Comparison of ENCODE assay signal across 1 cellular context in genomic region chr1:234848972-234849641, GRCh38.
TF ChIP-seq lines count a peak whose summit lies in the region.

No MANE protein-coding gene starts in this region.

TF ChIP-seq in K562, 482 proteins besides CTCF, POLR2A, EP300 and RAD21 (continued from another document and continues in another):
- TF ChIP-seq ZNF512 (tag; IDR thresholded peaks at IDR 0.05) = no peak
- TF ChIP-seq HNRNPH1 (optimal IDR thresholded peaks at IDR 0.05; ENCODE audit: low read depth, low read length) = no peak
- no peak for TF ChIP-seq NCOA6 (IDR thresholded peaks at IDR 0.05)
- 0 out of 2 replicates have a peak, but pooled peaks have one; percentile 41 for TF ChIP-seq NFRKB (IDR thresholded peaks at IDR 0.05; ENCODE audit: low read depth)
- TF ChIP-seq ZNF146 (CRISPR knock-in tag; IDR thresholded peaks at IDR 0.05; ENCODE audit: unreplicated experiment) = no peak
- TF ChIP-seq CHD1 (IDR thresholded peaks at IDR 0.05; ENCODE audit: low read length) = no peak
- TF ChIP-seq NR2C1 (IDR thresholded peaks at IDR 0.05) = no peak
- TF ChIP-seq NR2C1 (tag; IDR thresholded peaks at IDR 0.05) = no peak; the same call in 1 of the 2 replicates
- no peak for TF ChIP-seq GTF2A2 (tag; IDR thresholded peaks at IDR 0.05)
- no peak for TF ChIP-seq ZBTB34 (CRISPR knock-in tag; IDR thresholded peaks at IDR 0.05)
- TF ChIP-seq STAG1 (CRISPR knock-in tag; IDR thresholded peaks at IDR 0.05; ENCODE audit: borderline replicate concordance) = no peak
- no peak for TF ChIP-seq SETDB1 (IDR thresholded peaks at IDR 0.05; ENCODE audit: low read length)
- TF ChIP-seq SIN3B (IDR thresholded peaks at IDR 0.05; ENCODE audit: low read depth) = no peak
- TF ChIP-seq EP400 (IDR thresholded peaks at IDR 0.05) = 0 out of 2 replicates have a peak, but pooled peaks have one; percentile 27
- TF ChIP-seq OTX1 (CRISPR knock-in tag; IDR thresholded peaks at IDR 0.05) = 0 out of 2 replicates have a peak, but pooled peaks have one; percentile 10
- TF ChIP-seq PTTG1 (tag; IDR thresholded peaks at IDR 0.05; ENCODE audit: low read depth) = no peak; the same call in 1 of the 2 replicates
- no peak for TF ChIP-seq XRCC3 (IDR thresholded peaks at IDR 0.05)
- TF ChIP-seq ARHGAP35 (IDR thresholded peaks at IDR 0.05; ENCODE audit: partially characterized antibody) = no peak
- TF ChIP-seq ATF7 (IDR thresholded peaks at IDR 0.05) = peak; percentile 47
- TF ChIP-seq MTA3 (IDR thresholded peaks at IDR 0.05; ENCODE audit: borderline replicate concordance) = 0 out of 2 replicates have a peak, but pooled peaks have one; percentile 50
- TF ChIP-seq XRCC5 (IDR thresholded peaks at IDR 0.05; ENCODE audit: low read depth, low read length) = no peak
- no peak for TF ChIP-seq ASH1L (IDR thresholded peaks at IDR 0.05; ENCODE audit: borderline replicate concordance, low read depth, partially characterized antibody)
- TF ChIP-seq FOSL1 (tag; conservative IDR thresholded peaks at IDR 0.05) = 0 out of 2 replicates have a peak, but pooled peaks have one; percentile 2
- no peak for TF ChIP-seq SMAD3 (CRISPR knock-in tag; conservative IDR thresholded peaks at IDR 0.05)
- TF ChIP-seq ZNF76 (CRISPR knock-in tag; IDR thresholded peaks at IDR 0.05; ENCODE audit: borderline replicate concordance) = no peak
- 0 out of 2 replicates have a peak, but pooled peaks have one; percentile 3 for TF ChIP-seq MECOM (CRISPR knock-in tag; IDR thresholded peaks at IDR 0.05)
- TF ChIP-seq ZBTB40 (IDR thresholded peaks at IDR 0.05) = 0 out of 2 replicates have a peak, but pooled peaks have one; percentile 26
- TF ChIP-seq ZBTB40 (CRISPR knock-in tag; IDR thresholded peaks at IDR 0.05) = no peak
- TF ChIP-seq PYGO2 (tag; IDR thresholded peaks at IDR 0.05) = no peak
- no peak for TF ChIP-seq MYBL2 (IDR thresholded peaks at IDR 0.05; ENCODE audit: low read depth)
- no peak for TF ChIP-seq MYBL2 (CRISPR knock-in tag; IDR thresholded peaks at IDR 0.05; ENCODE audit: borderline replicate concordance)
- no peak for TF ChIP-seq HMGXB4 (CRISPR knock-in tag; IDR thresholded peaks at IDR 0.05)
- no peak for TF ChIP-seq MAZ (CRISPR knock-in tag; conservative IDR thresholded peaks at IDR 0.05 in 1 of 2, IDR thresholded peaks at IDR 0.05 in 1 of 2)
- peak; percentile 86 for TF ChIP-seq CTBP1 (IDR thresholded peaks at IDR 0.05; ENCODE audit: borderline replicate concordance)
- no peak for TF ChIP-seq PRDM10 (IDR thresholded peaks at IDR 0.05; ENCODE audit: partially characterized antibody)
- no peak for TF ChIP-seq SRSF3 (IDR thresholded peaks at IDR 0.05; ENCODE audit: insufficient read depth, low read length)
- TF ChIP-seq HNRNPK (IDR thresholded peaks at IDR 0.05; ENCODE audit: low read depth, low read length, poor library complexity, severe bottlenecking) = no peak
- TF ChIP-seq POLR3A (IDR thresholded peaks at IDR 0.05; ENCODE audit: borderline replicate concordance, extremely low read depth, insufficient read depth, insufficient read length) = no peak
- peak; percentile 60; the same call in 1 of the 2 replicates for TF ChIP-seq SOX6 (IDR thresholded peaks at IDR 0.05)
- TF ChIP-seq NFE2 (IDR thresholded peaks at IDR 0.05; ENCODE audit: low read depth) = peak; percentile 82
- TF ChIP-seq SPI1 (IDR thresholded peaks at IDR 0.05; ENCODE audit: borderline replicate concordance, low read depth, low read length) = peak; percentile 75
- no peak for TF ChIP-seq ZC3H8 (IDR thresholded peaks at IDR 0.05)
- no peak for TF ChIP-seq KHSRP (IDR thresholded peaks at IDR 0.05)
- TF ChIP-seq RNF2 (IDR thresholded peaks at IDR 0.05) = no peak
- TF ChIP-seq SNAPC5 (CRISPR knock-in tag; IDR thresholded peaks at IDR 0.05) = no peak
- no peak for TF ChIP-seq GATAD2B (IDR thresholded peaks at IDR 0.05; ENCODE audit: borderline replicate concordance)
